In the genomic region with DNA sequence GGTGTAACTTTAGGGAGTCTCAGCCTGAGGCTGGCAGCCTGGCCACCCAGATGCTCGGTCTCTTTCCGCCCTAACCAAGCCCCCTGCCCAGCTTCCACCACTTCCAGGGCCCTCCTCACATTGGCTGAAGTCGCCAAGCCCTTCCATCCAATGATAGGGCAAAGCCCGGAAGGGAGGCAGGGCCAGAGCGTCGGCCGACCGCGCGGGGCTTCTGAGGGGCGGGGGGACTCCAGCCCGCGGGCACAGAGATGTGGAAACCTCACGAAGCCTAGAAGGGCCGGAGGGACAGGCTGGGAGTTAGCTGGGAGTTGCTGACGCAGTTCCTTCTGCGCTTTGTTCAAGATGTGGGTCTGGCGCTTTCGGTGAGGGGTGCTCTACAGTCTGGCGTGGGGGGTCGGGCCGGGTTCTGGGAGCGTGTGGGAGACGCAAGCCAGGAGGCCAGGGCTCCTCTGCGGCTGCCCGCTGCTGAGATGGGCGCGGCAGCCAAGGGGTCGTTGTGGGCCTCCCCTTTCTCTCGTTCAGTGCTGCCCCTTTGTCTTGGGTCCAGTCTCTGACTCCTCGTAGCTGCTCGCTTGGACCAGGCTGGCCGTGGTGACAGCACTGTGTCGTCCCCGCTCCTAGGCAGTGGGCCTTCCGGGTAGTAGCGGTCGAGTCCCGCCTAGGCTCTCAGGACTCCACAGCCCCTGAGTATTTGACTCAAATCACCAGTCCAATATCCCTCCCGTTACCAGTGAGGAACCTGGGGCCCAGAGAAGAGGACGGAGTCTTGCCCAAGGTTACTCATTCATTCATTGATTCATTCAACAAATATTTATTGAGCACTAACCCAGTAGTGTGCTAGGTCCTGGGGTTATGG, we compare ENCODE assay signal across 8 cellular contexts. TPM values are rescaled to one million over a fixed set of nuclear protein-coding genes. Genes with fewer than 3 reads are reported as not detected.
DNase-seq lines count a peak whose midpoint lies in the region; ATAC-seq and TF ChIP-seq lines count a peak whose summit lies in the region.

Gene ZNF660, plus strand, starts transcription at position 319 of the 856 bp plus-strand sequence. CDS start 9,230 bp downstream, outside the sequence.

- ATAC-seq in GM19023 (IDR thresholded peaks at IDR 0.05; ENCODE audit: unreplicated experiment), result peak; percentile 88

- DNase-seq in Ammon's horn (ENCODE audit: low spot score) (peak; percentile 85), MM.1S (no peak), fibroblast of the conjunctiva (ENCODE audit: low read depth) (peak; percentile 53), type B pancreatic cell (ENCODE audit: extremely low spot score, unreplicated experiment) (peak; percentile 87)
- no peak for DNase-seq in activated CD4-positive, CD25-positive, alpha-beta regulatory T cell treated with anti-CD3 and anti-CD28 coated beads, Interleukin-2, amount 50 U/mL, for 72 hours

- H3K27me3 ChIP-seq in MM.1S (replicated peaks; ENCODE audit: insufficient read depth, low read length), result no peaks in the 10 kb centered on the region
- H3K27me3 ChIP-seq in muscle layer of colon (ENCODE audit: control insufficient read depth in 1 of 2, insufficient read depth in 2 of 2, low read length in 2 of 2), result peaks cover 0 to 4% of the 10 kb centered on the region in 2 donors

- H3K27ac ChIP-seq in MM.1S (ENCODE audit: low read length) (no peak within 1 kb of the TSS), VCaP (peak within 1 kb of the TSS; percentile 71), muscle layer of colon (ENCODE audit: low read depth, low read length) (peak within 1 kb of the TSS; percentile 57)

- H3K9me3 ChIP-seq in MM.1S (replicated peaks; ENCODE audit: insufficient read depth, low read length) (no peaks in the 10 kb centered on the region), muscle layer of colon (ENCODE audit: low read length) (no peaks in the 10 kb centered on the region)

- no peaks in the 10 kb centered on the region for H3F3A ChIP-seq in MM.1S (ENCODE audit: insufficient read depth, low read length)

- H3K79me2 ChIP-seq in MM.1S (ENCODE audit: low read length), result no peaks in the 10 kb centered on the region

- H3K9ac ChIP-seq in MM.1S (ENCODE audit: low read length), result no peak within 1 kb of the TSS
- H3K9ac ChIP-seq in muscle layer of colon (ENCODE audit: low read length), result peak within 1 kb of the TSS; percentile 87

- H2AFZ ChIP-seq in MM.1S (ENCODE audit: low read length), result peak within 1 kb of the TSS; percentile 51

- no peaks in the 10 kb centered on the region for H4K20me1 ChIP-seq in MM.1S (ENCODE audit: insufficient read depth, low read length)

- peaks cover 50% of the 10 kb centered on the region for H3K36me3 Mint-ChIP-seq in type B pancreatic cell

- H3K36me3 ChIP-seq in MM.1S (replicated peaks; ENCODE audit: insufficient read depth, low read length) (no peaks in the 10 kb centered on the region), muscle layer of colon (ENCODE audit: insufficient read depth, low read length) (peaks cover 18% of the 10 kb centered on the region)

- H3K9me2 ChIP-seq in MM.1S (replicated peaks; ENCODE audit: insufficient read depth, low read length), result no peaks in the 10 kb centered on the region

- peaks cover 21% of the 10 kb centered on the region for H3K4me1 Mint-ChIP-seq in type B pancreatic cell (ENCODE audit: unreplicated experiment)

- no peak for TF ChIP-seq CTCF in MM.1S (IDR thresholded peaks at IDR 0.05; ENCODE audit: low read length)
- no peak for TF ChIP-seq CTCF in VCaP (conservative IDR thresholded peaks at IDR 0.05)
- no peak for TF ChIP-seq CTCF in type B pancreatic cell (conservative IDR thresholded peaks at IDR 0.05)

- H3K4me2 ChIP-seq in MM.1S (ENCODE audit: low read depth, low read length), result peak within 1 kb of the TSS; percentile 39

- H3K4me3 ChIP-seq in MM.1S (ENCODE audit: low read length), result peak within 1 kb of the TSS; percentile 29; the same call in 1 of the 2 replicates
- peak within 1 kb of the TSS; percentile 62 to 78 for H3K4me3 ChIP-seq in muscle layer of colon (ENCODE audit: low read depth in 1 of 2, low read length in 2 of 2)

- H3K4me1 ChIP-seq in MM.1S (ENCODE audit: low read length), result no peaks in the 10 kb centered on the region
- peaks cover 15% of the 10 kb centered on the region for H3K4me1 ChIP-seq in muscle layer of colon (ENCODE audit: insufficient read depth, low read length)

- peak within 1 kb of the TSS; percentile 93 for H3K27ac Mint-ChIP-seq in type B pancreatic cell

- H3K9me3 Mint-ChIP-seq in type B pancreatic cell, result peaks cover 16% of the 10 kb centered on the region

- H3K4me3 Mint-ChIP-seq in type B pancreatic cell, result peak within 1 kb of the TSS; percentile 91

- H3K27me3 Mint-ChIP-seq in type B pancreatic cell, result no peaks in the 10 kb centered on the region

RNA-seq across cellular contexts. Expression of gene ZNF660, which starts in this region (rescaled TPM):
- 4.0 and 19.2 TPM in 2 replicates for total RNA-seq in type B pancreatic cell (ENCODE audit: low replicate concordance)

Comparison
In these comparisons a context has a peak if more than half of its experiments do, and no peak if none do; other contexts are left out.
1. DNase-seq: peak in Ammon's horn (single experiment), fibroblast of the conjunctiva (single experiment) and type B pancreatic cell (single experiment); none in MM.1S (single experiment) and activated CD4-positive, CD25-positive, alpha-beta regulatory T cell treated with anti-CD3 and anti-CD28 coated beads, Interleukin-2, amount 50 U/mL, for 72 hours (single experiment).